In the genomic region with DNA sequence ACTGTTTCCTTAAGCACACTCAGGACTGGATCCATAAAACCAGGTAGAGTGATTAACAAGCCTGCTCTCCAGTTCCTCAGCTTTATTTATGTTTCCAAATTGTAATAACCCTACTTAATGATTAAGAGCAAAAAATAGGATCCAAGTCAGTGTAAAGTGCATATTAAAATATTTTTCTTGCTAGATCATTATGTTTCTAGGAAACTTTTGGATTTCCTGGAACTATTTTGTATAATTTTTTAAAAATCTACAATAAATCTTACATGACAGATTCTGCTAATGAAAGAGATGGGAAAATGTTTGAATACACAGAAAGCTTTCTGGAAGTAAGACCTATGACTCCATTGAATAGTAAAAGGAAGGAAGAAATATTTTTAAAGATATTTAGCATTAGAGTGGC, we compare ENCODE assay signal across 1 cellular context.
A peak's percentile ranks its signal among the peaks of the same experiment; 100 is the strongest.
TF ChIP-seq lines count a peak whose summit lies in the region.

No MANE protein-coding gene starts in this region.

TF ChIP-seq in SK-N-SH treated with all-trans-retinoic acid at 6 μM for 48 hours, 23 proteins besides CTCF, POLR2A, EP300 and RAD21 (continued from another document):
- TF ChIP-seq, protein P1, sequence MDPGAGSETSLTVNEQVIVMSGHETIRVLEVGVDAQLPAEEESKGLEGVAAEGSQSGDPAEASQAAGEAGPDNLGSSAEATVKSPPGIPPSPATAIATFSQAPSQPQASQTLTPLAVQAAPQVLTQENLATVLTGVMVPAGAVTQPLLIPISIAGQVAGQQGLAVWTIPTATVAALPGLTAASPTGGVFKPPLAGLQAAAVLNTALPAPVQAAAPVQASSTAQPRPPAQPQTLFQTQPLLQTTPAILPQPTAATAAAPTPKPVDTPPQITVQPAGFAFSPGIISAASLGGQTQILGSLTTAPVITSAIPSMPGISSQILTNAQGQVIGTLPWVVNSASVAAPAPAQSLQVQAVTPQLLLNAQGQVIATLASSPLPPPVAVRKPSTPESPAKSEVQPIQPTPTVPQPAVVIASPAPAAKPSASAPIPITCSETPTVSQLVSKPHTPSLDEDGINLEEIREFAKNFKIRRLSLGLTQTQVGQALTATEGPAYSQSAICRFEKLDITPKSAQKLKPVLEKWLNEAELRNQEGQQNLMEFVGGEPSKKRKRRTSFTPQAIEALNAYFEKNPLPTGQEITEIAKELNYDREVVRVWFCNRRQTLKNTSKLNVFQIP (CRISPR knock-in tag; IDR thresholded peaks at IDR 0.05; ENCODE audit: borderline replicate concordance, low read depth): no peak
- TF ChIP-seq GLIS3 (CRISPR knock-in tag; IDR thresholded peaks at IDR 0.05) (no peak), ARNTL (CRISPR knock-in tag; IDR thresholded peaks at IDR 0.05; ENCODE audit: borderline replicate concordance, low read depth) (no peak), ZC3H10 (CRISPR knock-in tag; IDR thresholded peaks at IDR 0.05) (no peak), OSR1 (CRISPR knock-in tag; IDR thresholded peaks at IDR 0.05) (no peak), TOX (CRISPR knock-in tag; IDR thresholded peaks at IDR 0.05; ENCODE audit: borderline replicate concordance) (no peak), ZNF565 (CRISPR knock-in tag; conservative IDR thresholded peaks at IDR 0.05; ENCODE audit: low read depth) (no peak), RARB (CRISPR knock-in tag; IDR thresholded peaks at IDR 0.05) (no peak), BACH2 (CRISPR knock-in tag; IDR thresholded peaks at IDR 0.05; ENCODE audit: borderline replicate concordance) (no peak)
- TF ChIP-seq, protein P2, sequence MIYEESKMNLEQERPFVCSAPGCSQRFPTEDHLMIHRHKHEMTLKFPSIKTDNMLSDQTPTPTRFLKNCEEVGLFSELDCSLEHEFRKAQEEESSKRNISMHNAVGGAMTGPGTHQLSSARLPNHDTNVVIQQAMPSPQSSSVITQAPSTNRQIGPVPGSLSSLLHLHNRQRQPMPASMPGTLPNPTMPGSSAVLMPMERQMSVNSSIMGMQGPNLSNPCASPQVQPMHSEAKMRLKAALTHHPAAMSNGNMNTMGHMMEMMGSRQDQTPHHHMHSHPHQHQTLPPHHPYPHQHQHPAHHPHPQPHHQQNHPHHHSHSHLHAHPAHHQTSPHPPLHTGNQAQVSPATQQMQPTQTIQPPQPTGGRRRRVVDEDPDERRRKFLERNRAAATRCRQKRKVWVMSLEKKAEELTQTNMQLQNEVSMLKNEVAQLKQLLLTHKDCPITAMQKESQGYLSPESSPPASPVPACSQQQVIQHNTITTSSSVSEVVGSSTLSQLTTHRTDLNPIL (CRISPR knock-in tag; IDR thresholded peaks at IDR 0.05; ENCODE audit: low read depth): peak; percentile 75; the same call in 1 of the 2 replicates
